In the genomic region with DNA sequence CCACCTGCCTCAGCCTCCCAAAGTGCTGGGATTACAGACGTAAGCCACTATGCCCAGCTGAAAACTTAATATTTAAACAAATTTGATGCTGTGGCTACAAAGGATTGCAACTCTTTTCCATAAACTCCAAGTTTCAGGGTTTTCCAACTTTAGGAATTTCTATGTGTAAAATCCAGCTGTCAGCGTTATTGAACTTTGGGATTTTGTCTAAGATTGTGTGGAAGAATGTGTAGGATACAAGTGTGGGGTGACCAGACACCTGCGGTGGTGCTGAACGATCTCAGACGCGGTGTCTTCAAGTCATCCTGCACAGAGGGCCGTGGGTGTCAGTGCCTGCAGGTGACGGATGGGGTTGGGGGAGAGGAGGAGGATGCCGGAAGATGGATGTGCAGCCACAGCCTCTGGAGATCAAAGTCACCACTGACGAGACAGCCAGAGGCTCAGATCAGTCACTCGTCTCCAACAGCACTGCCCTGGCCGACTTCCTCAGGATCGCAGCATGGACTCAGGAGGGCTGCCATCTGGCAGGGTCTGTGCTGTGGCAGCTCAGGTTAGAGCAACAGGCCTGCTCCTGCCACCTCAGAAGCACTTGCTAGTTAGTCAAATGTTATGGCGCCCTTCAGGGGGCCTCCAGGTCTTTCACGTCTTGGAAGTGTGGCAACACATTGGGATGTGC, we compare ENCODE assay signal across 13 cellular contexts.
"Had no signal": no experiment of that assay in that cellular context is flagged by ENCODE, and none has a peak within 500 bp of the region (broad histone marks: within the 10 kb centered on the region; RNA-seq: fewer than 3 reads in every experiment).

No MANE protein-coding gene starts in this region.

- H3K4me3 ChIP-seq: coronary artery, esophagus muscularis mucosa had no signal

- H3K9me3 Mint-ChIP-seq: activated naive CD4-positive, alpha-beta T cell treated with anti-CD3 and anti-CD28 coated beads, Interleukin-2, amount 10 ng/mL, durations not matched to agents 7 days and 5 days; naive thymus-derived CD8-positive, alpha-beta T cell; T-cell had no signal

- H3K27me3 Mint-ChIP-seq: activated naive CD4-positive, alpha-beta T cell treated with anti-CD3 and anti-CD28 coated beads, Interleukin-2, amount 10 ng/mL, durations not matched to agents 7 days and 5 days; naive thymus-derived CD8-positive, alpha-beta T cell; T-cell had no signal

- H3K4me3 Mint-ChIP-seq: activated naive CD4-positive, alpha-beta T cell treated with anti-CD3 and anti-CD28 coated beads, Interleukin-2, amount 10 ng/mL, durations not matched to agents 7 days and 5 days; naive thymus-derived CD8-positive, alpha-beta T cell; T-cell had no signal

- H3K27me3 ChIP-seq: esophagus muscularis mucosa had no signal

- H3K4me1 ChIP-seq: esophagus muscularis mucosa had no signal

- H3K27ac Mint-ChIP-seq: activated naive CD4-positive, alpha-beta T cell treated with anti-CD3 and anti-CD28 coated beads, Interleukin-2, amount 10 ng/mL, durations not matched to agents 7 days and 5 days had no signal

- ATAC-seq: activated CD4-positive, CD25-positive, alpha-beta regulatory T cell treated with anti-CD3 and anti-CD28 coated beads, Interleukin-2, amount 50 U/mL, for 24 hours; naive thymus-derived CD8-positive, alpha-beta T cell had no signal

- DNase-seq: activated CD4-positive, alpha-beta T cell treated with anti-CD3 and anti-CD28 coated beads, Interleukin-2, amount 50 U/mL, for 4 hours; activated naive CD4-positive, alpha-beta T cell treated with anti-CD3 and anti-CD28 coated beads, Interleukin-2, amount 10 ng/mL, durations not matched to agents 7 days and 5 days; activated T-cell treated with anti-CD3 and anti-CD28 coated beads for 4 hours; effector CD4-positive, alpha-beta T cell; mesenchymal stem cell; naive thymus-derived CD8-positive, alpha-beta T cell; occipital lobe; stimulated activated CD4-positive, alpha-beta T cell treated with anti-CD3 and anti-CD28 coated beads, Interleukin-1b, Interleukin-23, amount 100 ng/mL, for 48 hours; T-cell; T-helper 9 cell had no signal

- H3K9me3 ChIP-seq: esophagus muscularis mucosa had no signal

- H3K27ac ChIP-seq: coronary artery, esophagus muscularis mucosa had no signal
